Comparison of ENCODE assay signal across 1 cellular context in genomic region chr19:17220207-17220758, GRCh38.
A peak's percentile ranks its signal among the peaks of the same experiment; 100 is the strongest.
TF ChIP-seq lines count a peak whose summit lies in the region.

No MANE protein-coding gene starts in this region.

TF ChIP-seq in GM12878, 131 proteins besides CTCF, POLR2A, EP300 and RAD21:
- TF ChIP-seq WRNIP1 (IDR thresholded peaks at IDR 0.05; ENCODE audit: borderline replicate concordance, low read depth, low read length), result no peak
- peak; percentile 28; the same call in 1 of the 2 replicates for TF ChIP-seq POLR2AphosphoS5 (IDR thresholded peaks at IDR 0.05; ENCODE audit: low read length)
- TF ChIP-seq PML (IDR thresholded peaks at IDR 0.05; ENCODE audit: low read length), result no peak
- TF ChIP-seq NKRF (conservative IDR thresholded peaks at IDR 0.05), result no peak
TF ChIP-seq in GM12878: peak in this region for 1.
